ENCODE assay signal across 8 cellular contexts in the genomic region with DNA sequence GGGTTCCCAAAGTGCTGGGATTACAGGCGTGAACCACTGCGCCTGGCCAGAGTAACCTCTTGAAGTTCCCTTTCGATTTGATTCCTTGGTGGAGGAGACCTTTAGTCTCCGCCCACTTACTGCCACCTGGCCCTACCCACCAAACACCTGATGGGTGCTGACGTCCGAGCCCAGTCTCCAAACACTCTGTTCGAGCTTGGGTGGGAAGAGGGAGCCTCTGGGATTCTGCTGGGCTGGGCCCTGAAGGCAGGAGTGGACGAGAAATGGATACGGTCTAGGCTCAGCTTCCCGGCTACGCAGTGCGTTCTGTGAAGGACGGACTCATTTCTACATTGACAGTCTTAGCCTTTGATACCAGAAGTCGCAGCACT. TPM values are rescaled to one million over a fixed set of nuclear protein-coding genes. Genes with fewer than 3 reads are reported as not detected.
A peak's percentile ranks its signal among the peaks of the same experiment; 100 is the strongest.
DNase-seq lines count a peak whose midpoint lies in the region; ATAC-seq and TF ChIP-seq lines count a peak whose summit lies in the region.

No MANE protein-coding gene starts in this region.

- no peaks in the 10 kb centered on the region for H3K27me3 Mint-ChIP-seq in activated naive CD8-positive, alpha-beta T cell treated with anti-CD3 and anti-CD28 coated beads, Interleukin-2, amount 10 ng/mL, durations not matched to agents 7 days and 5 days

- no peak overlapping the region for H3K27ac Mint-ChIP-seq in activated naive CD8-positive, alpha-beta T cell treated with anti-CD3 and anti-CD28 coated beads, Interleukin-2, amount 10 ng/mL, durations not matched to agents 7 days and 5 days

- TF ChIP-seq CTCF in GM06990 (IDR thresholded peaks at IDR 0.05; ENCODE audit: insufficient read depth, low read length, poor library complexity, severe bottlenecking) (no peak), GM13977 (IDR thresholded peaks at IDR 0.05; ENCODE audit: extremely low read depth, insufficient read depth, missing control alignments) (no peak)

- in situ Hi-C loops in GM13977 (cut with MboI; ENCODE audit: low pct_unique_long_range_greater_than_20kb, low sequenced_read_pairs, unreplicated experiment): no loop called here

- H3K9me3 ChIP-seq in right cardiac atrium (ENCODE audit: control insufficient read depth, low read length): no peaks in the 10 kb centered on the region

- peaks cover 26% of the 10 kb centered on the region for H3K4me1 ChIP-seq in right cardiac atrium (ENCODE audit: control insufficient read depth, insufficient read depth, low read length)

- H3K9me3 Mint-ChIP-seq in activated naive CD8-positive, alpha-beta T cell treated with anti-CD3 and anti-CD28 coated beads, Interleukin-2, amount 10 ng/mL, durations not matched to agents 7 days and 5 days: no peaks in the 10 kb centered on the region

- ATAC-seq in activated naive CD8-positive, alpha-beta T cell treated with anti-CD3 and anti-CD28 coated beads, Interleukin-2, amount 10 ng/mL, durations not matched to agents 7 days and 5 days (ENCODE audit: low read depth): no peak
- ATAC-seq in right cardiac atrium (peak; percentile 4 to 8), sciatic nerve (peak; percentile 41), HG03342 (IDR thresholded peaks at IDR 0.05; ENCODE audit: unreplicated experiment) (no peak)

- peak overlapping the region; percentile 91 for H3K27ac ChIP-seq in right cardiac atrium (ENCODE audit: low read length)

- WGBS in right cardiac atrium: 16% methylated on average over 14 of the region's 14 CpGs

- H3K27me3 ChIP-seq in GM06990 (replicated peaks; ENCODE audit: control insufficient read depth, insufficient read depth, low read length): no peaks in the 10 kb centered on the region
- no peaks in the 10 kb centered on the region for H3K27me3 ChIP-seq in right cardiac atrium (ENCODE audit: control insufficient read depth, insufficient read depth)

- POLR2A ChIA-PET in activated naive CD8-positive, alpha-beta T cell treated with anti-CD3 and anti-CD28 coated beads, Interleukin-2, amount 10 ng/mL, durations not matched to agents 7 days and 5 days (lab: Charles Lee): interaction anchor here (2.8 kb wide), 1 partner anchor 39 kb away, joined by 14 read pairs; a partner anchor contains a TSS

- no peaks in the 10 kb centered on the region for H3K36me3 Mint-ChIP-seq in activated naive CD8-positive, alpha-beta T cell treated with anti-CD3 and anti-CD28 coated beads, Interleukin-2, amount 10 ng/mL, durations not matched to agents 7 days and 5 days

- peak overlapping the region; percentile 91 for H3K4me3 Mint-ChIP-seq in activated naive CD8-positive, alpha-beta T cell treated with anti-CD3 and anti-CD28 coated beads, Interleukin-2, amount 10 ng/mL, durations not matched to agents 7 days and 5 days

- H3K4me3 ChIP-seq in GM06990 (replicated peaks; ENCODE audit: low read depth, low read length): peak overlapping the region; percentile 82
- H3K4me3 ChIP-seq in right cardiac atrium (ENCODE audit: low read length): peak overlapping the region; percentile 78

- intact Hi-C loops in right cardiac atrium (cut with DNase I): no loop called here
- intact Hi-C loops in sciatic nerve (cut with DNase I): no loop called here

- peak; percentile 24 for DNase-seq in GM06990 (ENCODE audit: extremely low read depth, insufficient read length)
- peak; percentile 82 for DNase-seq in NCI-H2196 treated with DMSO at 0.1 percent for 48 hours (lab: John Stamatoyannopoulos, UW; ENCODE audit: unreplicated experiment)
- DNase-seq in activated naive CD8-positive, alpha-beta T cell treated with anti-CD3 and anti-CD28 coated beads, Interleukin-2, amount 10 ng/mL, durations not matched to agents 7 days and 5 days: no peak
- no peak for DNase-seq in right cardiac atrium
- no peak for DNase-seq in sciatic nerve (ENCODE audit: low spot score)
- no peak for DNase-seq in stimulated activated naive CD4-positive, alpha-beta T cell treated with Interleukin-2 at 50 U/mL for 16 hours (lab: John Stamatoyannopoulos, UW)
- DNase-seq in GM13977 (ENCODE audit: low spot score): no peak

- peaks cover 42% of the 10 kb centered on the region for H3K4me1 Mint-ChIP-seq in activated naive CD8-positive, alpha-beta T cell treated with anti-CD3 and anti-CD28 coated beads, Interleukin-2, amount 10 ng/mL, durations not matched to agents 7 days and 5 days

- H3K36me3 ChIP-seq in GM06990 (ENCODE audit: control insufficient read depth, insufficient read depth, low read length): no peaks in the 10 kb centered on the region; the same call in 1 of the 2 replicates

RNA-seq across cellular contexts. Expression of a gene that starts 0.9 kb away (rescaled TPM):
- total RNA-seq in activated naive CD8-positive, alpha-beta T cell treated with anti-CD3 and anti-CD28 coated beads, Interleukin-2, amount 10 ng/mL, durations not matched to agents 7 days and 5 days: 10 to 100 TPM in 1 of 2 experiments, 1 to 10 TPM in 1; 6.9 to 14.0 TPM
- total RNA-seq in right cardiac atrium: 10 to 100 TPM; 22.9 to 32.9 (median 28.4) TPM
- 21.5 TPM for polyA plus RNA-seq in right cardiac atrium
- total RNA-seq in sciatic nerve: 70.1 TPM

RNA-seq across cellular contexts. Expression of a gene that starts 40.1 kb away (rescaled TPM):
- 10 to 100 TPM; 24.1 to 26.4 TPM for total RNA-seq in activated naive CD8-positive, alpha-beta T cell treated with anti-CD3 and anti-CD28 coated beads, Interleukin-2, amount 10 ng/mL, durations not matched to agents 7 days and 5 days
- total RNA-seq in right cardiac atrium (100 to 1,000 TPM; 167 to 219 (median 182) TPM), sciatic nerve (48.6 TPM)
- polyA plus RNA-seq in right cardiac atrium: 149 TPM

Comparison
In these comparisons a context has a peak if more than half of its experiments do, and no peak if none do; other contexts are left out.
1. DNase-seq: peak in GM06990 (single experiment) and NCI-H2196 treated with DMSO at 0.1 percent for 48 hours (single experiment); none in activated naive CD8-positive, alpha-beta T cell treated with anti-CD3 and anti-CD28 coated beads, Interleukin-2, amount 10 ng/mL, durations not matched to agents 7 days and 5 days (single experiment), right cardiac atrium (0 of 3), sciatic nerve (single experiment), stimulated activated naive CD4-positive, alpha-beta T cell treated with Interleukin-2 at 50 U/mL for 16 hours (single experiment) and GM13977 (single experiment).
2. ATAC-seq: peak in right cardiac atrium (2 of 2) and sciatic nerve (single experiment); none in activated naive CD8-positive, alpha-beta T cell treated with anti-CD3 and anti-CD28 coated beads, Interleukin-2, amount 10 ng/mL, durations not matched to agents 7 days and 5 days (single experiment) and HG03342 (single experiment).